ENCODE assay signal across 1 cellular context in genomic region chr9:124852829-124853531, GRCh38.
A peak's percentile ranks its signal among the peaks of the same experiment; 100 is the strongest.
TF ChIP-seq lines count a peak whose summit lies in the region.

TSS of gene WDR38 (plus strand) at chr9:124853460. CDS start at chr9:124853532, 72 bp downstream.

TF ChIP-seq in K562, 482 proteins besides CTCF, POLR2A, EP300 and RAD21 (continued from another document and continues in another):
- no peak for TF ChIP-seq UBTF (IDR thresholded peaks at IDR 0.05; ENCODE audit: borderline replicate concordance in 1 of 2, low read depth in 2 of 2, low read length in 2 of 2)
- TF ChIP-seq RB1 (IDR thresholded peaks at IDR 0.05; ENCODE audit: low read depth): peak; percentile 93
- TF ChIP-seq ZNF668 (CRISPR knock-in tag; IDR thresholded peaks at IDR 0.05): no peak
- no peak for TF ChIP-seq ZFP36 (IDR thresholded peaks at IDR 0.05; ENCODE audit: low read depth, low read length, partially characterized antibody)
- TF ChIP-seq RFX7 (CRISPR knock-in tag; IDR thresholded peaks at IDR 0.05): no peak
- TF ChIP-seq, protein P1, sequence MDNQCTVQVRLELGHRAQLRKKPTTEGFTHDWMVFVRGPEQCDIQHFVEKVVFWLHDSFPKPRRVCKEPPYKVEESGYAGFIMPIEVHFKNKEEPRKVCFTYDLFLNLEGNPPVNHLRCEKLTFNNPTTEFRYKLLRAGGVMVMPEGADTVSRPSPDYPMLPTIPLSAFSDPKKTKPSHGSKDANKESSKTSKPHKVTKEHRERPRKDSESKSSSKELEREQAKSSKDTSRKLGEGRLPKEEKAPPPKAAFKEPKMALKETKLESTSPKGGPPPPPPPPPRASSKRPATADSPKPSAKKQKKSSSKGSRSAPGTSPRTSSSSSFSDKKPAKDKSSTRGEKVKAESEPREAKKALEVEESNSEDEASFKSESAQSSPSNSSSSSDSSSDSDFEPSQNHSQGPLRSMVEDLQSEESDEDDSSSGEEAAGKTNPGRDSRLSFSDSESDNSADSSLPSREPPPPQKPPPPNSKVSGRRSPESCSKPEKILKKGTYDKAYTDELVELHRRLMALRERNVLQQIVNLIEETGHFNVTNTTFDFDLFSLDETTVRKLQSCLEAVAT (IDR thresholded peaks at IDR 0.05): no peak
- no peak for TF ChIP-seq MITF (IDR thresholded peaks at IDR 0.05)
- peak; percentile 62 to 68 for TF ChIP-seq KDM1A (IDR thresholded peaks at IDR 0.05)
- no peak for TF ChIP-seq HMG20B (CRISPR knock-in tag; IDR thresholded peaks at IDR 0.05)
- TF ChIP-seq L3MBTL2 (IDR thresholded peaks at IDR 0.05): 0 out of 2 replicates have a peak, but pooled peaks have one; percentile 53
- TF ChIP-seq ZNF699 (CRISPR knock-in tag; IDR thresholded peaks at IDR 0.05; ENCODE audit: insufficient replicate concordance): no peak
- no peak for TF ChIP-seq HNRNPUL1 (IDR thresholded peaks at IDR 0.05; ENCODE audit: low read length)
- no peak for TF ChIP-seq NR2C2 (CRISPR knock-in tag; IDR thresholded peaks at IDR 0.05)
- TF ChIP-seq NR2C2 (tag; IDR thresholded peaks at IDR 0.05): no peak
- TF ChIP-seq ZNF583 (CRISPR knock-in tag; IDR thresholded peaks at IDR 0.05): 0 out of 2 replicates have a peak, but pooled peaks have one; percentile 24
- peak; percentile 55; the same call in 1 of the 2 replicates for TF ChIP-seq ZBTB7A (IDR thresholded peaks at IDR 0.05; ENCODE audit: borderline replicate concordance, control insufficient read depth, low read depth, low read length)
- TF ChIP-seq BDP1 (IDR thresholded peaks at IDR 0.05; ENCODE audit: insufficient read depth, insufficient read length): no peak
- no peak for TF ChIP-seq TCF7 (IDR thresholded peaks at IDR 0.05; ENCODE audit: borderline replicate concordance)
- TF ChIP-seq, protein P2, sequence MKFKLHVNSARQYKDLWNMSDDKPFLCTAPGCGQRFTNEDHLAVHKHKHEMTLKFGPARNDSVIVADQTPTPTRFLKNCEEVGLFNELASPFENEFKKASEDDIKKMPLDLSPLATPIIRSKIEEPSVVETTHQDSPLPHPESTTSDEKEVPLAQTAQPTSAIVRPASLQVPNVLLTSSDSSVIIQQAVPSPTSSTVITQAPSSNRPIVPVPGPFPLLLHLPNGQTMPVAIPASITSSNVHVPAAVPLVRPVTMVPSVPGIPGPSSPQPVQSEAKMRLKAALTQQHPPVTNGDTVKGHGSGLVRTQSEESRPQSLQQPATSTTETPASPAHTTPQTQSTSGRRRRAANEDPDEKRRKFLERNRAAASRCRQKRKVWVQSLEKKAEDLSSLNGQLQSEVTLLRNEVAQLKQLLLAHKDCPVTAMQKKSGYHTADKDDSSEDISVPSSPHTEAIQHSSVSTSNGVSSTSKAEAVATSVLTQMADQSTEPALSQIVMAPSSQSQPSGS (CRISPR knock-in tag; IDR thresholded peaks at IDR 0.05): no peak
- no peak for TF ChIP-seq EHMT2 (IDR thresholded peaks at IDR 0.05)
- no peak for TF ChIP-seq SP2 (IDR thresholded peaks at IDR 0.05; ENCODE audit: extremely low read depth, low read depth, low read length, poor library complexity, severe bottlenecking)
- no peak for TF ChIP-seq MEF2A (IDR thresholded peaks at IDR 0.05; ENCODE audit: control insufficient read depth, low read depth, low read length)
- 0 out of 2 replicates have a peak, but pooled peaks have one; percentile 5 for TF ChIP-seq MAFK (IDR thresholded peaks at IDR 0.05; ENCODE audit: low read length)
- TF ChIP-seq CHD2 (IDR thresholded peaks at IDR 0.05; ENCODE audit: low read depth, low read length): peak; percentile 31; the same call in 1 of the 2 replicates
- no peak for TF ChIP-seq RBBP5 (IDR thresholded peaks at IDR 0.05; ENCODE audit: borderline replicate concordance, insufficient read depth, low read length, poor library complexity, severe bottlenecking)
- no peak for TF ChIP-seq ZNF77 (CRISPR knock-in tag; IDR thresholded peaks at IDR 0.05)
- TF ChIP-seq CBX3 (IDR thresholded peaks at IDR 0.05; ENCODE audit: borderline replicate concordance in 1 of 2, low read length in 2 of 2): no peak
- no peak for TF ChIP-seq CLOCK (CRISPR knock-in tag; IDR thresholded peaks at IDR 0.05; ENCODE audit: borderline replicate concordance)
- no peak for TF ChIP-seq FOXA3 (CRISPR knock-in tag; conservative IDR thresholded peaks at IDR 0.05 in 1 of 2, IDR thresholded peaks at IDR 0.05 in 1 of 2)
- TF ChIP-seq ZFPM2 (CRISPR knock-in tag; IDR thresholded peaks at IDR 0.05): no peak
- TF ChIP-seq MAFG (tag; conservative IDR thresholded peaks at IDR 0.05): no peak
- no peak for TF ChIP-seq ZFP1 (CRISPR knock-in tag; IDR thresholded peaks at IDR 0.05)
- no peak for TF ChIP-seq ETV1 (tag; conservative IDR thresholded peaks at IDR 0.05; ENCODE audit: low read depth)
- no peak for TF ChIP-seq ARHGAP35 (IDR thresholded peaks at IDR 0.05; ENCODE audit: partially characterized antibody)
- no peak for TF ChIP-seq ZNF23 (CRISPR knock-in tag; IDR thresholded peaks at IDR 0.05)
- peak; percentile 38; the same call in 1 of the 2 replicates for TF ChIP-seq ZNF384 (IDR thresholded peaks at IDR 0.05; ENCODE audit: low read depth, low read length)
- no peak for TF ChIP-seq ZNF584 (CRISPR knock-in tag; IDR thresholded peaks at IDR 0.05; ENCODE audit: low read depth)
- no peak for TF ChIP-seq CREBBP (IDR thresholded peaks at IDR 0.05; ENCODE audit: low read depth, low read length)
- TF ChIP-seq RBM39 (optimal IDR thresholded peaks at IDR 0.05; ENCODE audit: low read depth, low read length): no peak
- no peak for TF ChIP-seq POU5F1 (IDR thresholded peaks at IDR 0.05; ENCODE audit: borderline replicate concordance, low read depth, low read length, partially characterized antibody)
- TF ChIP-seq, protein P3, sequence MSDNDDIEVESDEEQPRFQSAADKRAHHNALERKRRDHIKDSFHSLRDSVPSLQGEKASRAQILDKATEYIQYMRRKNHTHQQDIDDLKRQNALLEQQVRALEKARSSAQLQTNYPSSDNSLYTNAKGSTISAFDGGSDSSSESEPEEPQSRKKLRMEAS (CRISPR knock-in tag; IDR thresholded peaks at IDR 0.05): peak; percentile 75
- TF ChIP-seq HNRNPK (IDR thresholded peaks at IDR 0.05; ENCODE audit: low read depth, low read length, poor library complexity, severe bottlenecking): no peak
- no peak for TF ChIP-seq CAMTA2 (CRISPR knock-in tag; conservative IDR thresholded peaks at IDR 0.05)
- TF ChIP-seq E2F8 (IDR thresholded peaks at IDR 0.05; ENCODE audit: low read depth, partially characterized antibody): no peak
- no peak for TF ChIP-seq IFI16 (CRISPR knock-in tag; IDR thresholded peaks at IDR 0.05)
- no peak for TF ChIP-seq TCFL5 (CRISPR knock-in tag; conservative IDR thresholded peaks at IDR 0.05)
- TF ChIP-seq HMG20A (CRISPR knock-in tag; conservative IDR thresholded peaks at IDR 0.05): no peak
- TF ChIP-seq ZNF311 (CRISPR knock-in tag; IDR thresholded peaks at IDR 0.05): no peak
- no peak for TF ChIP-seq MIER1 (IDR thresholded peaks at IDR 0.05; ENCODE audit: low read depth)
- TF ChIP-seq RBM15 (IDR thresholded peaks at IDR 0.05; ENCODE audit: insufficient read depth, low read length): no peak
- no peak for TF ChIP-seq MCM7 (IDR thresholded peaks at IDR 0.05)
- TF ChIP-seq FOXK2 (conservative IDR thresholded peaks at IDR 0.05 in 1 of 2, IDR thresholded peaks at IDR 0.05 in 1 of 2; ENCODE audit: low read depth in 2 of 2): no peak
- peak in 1 of 2 experiments; percentile 62; a peak in 1 of 4 replicates for TF ChIP-seq HDAC1 (IDR thresholded peaks at IDR 0.05)
- TF ChIP-seq FOXA1 (IDR thresholded peaks at IDR 0.05; ENCODE audit: borderline replicate concordance): no peak
- TF ChIP-seq RBM34 (IDR thresholded peaks at IDR 0.05; ENCODE audit: borderline replicate concordance, insufficient read depth, low read length): no peak
- TF ChIP-seq ZNF644 (tag; IDR thresholded peaks at IDR 0.05; ENCODE audit: low read depth): no peak
- TF ChIP-seq FOXK1 (CRISPR knock-in tag; IDR thresholded peaks at IDR 0.05; ENCODE audit: borderline replicate concordance): no peak
- no peak for TF ChIP-seq ZNF76 (CRISPR knock-in tag; IDR thresholded peaks at IDR 0.05; ENCODE audit: borderline replicate concordance)
- peak; percentile 88; the same call in 1 of the 2 replicates for TF ChIP-seq CTBP1 (IDR thresholded peaks at IDR 0.05; ENCODE audit: borderline replicate concordance)
- peak; percentile 47 for TF ChIP-seq SMAD4 (CRISPR knock-in tag; conservative IDR thresholded peaks at IDR 0.05)
- TF ChIP-seq TSC22D4 (tag; IDR thresholded peaks at IDR 0.05): no peak
- TF ChIP-seq, protein P4, sequence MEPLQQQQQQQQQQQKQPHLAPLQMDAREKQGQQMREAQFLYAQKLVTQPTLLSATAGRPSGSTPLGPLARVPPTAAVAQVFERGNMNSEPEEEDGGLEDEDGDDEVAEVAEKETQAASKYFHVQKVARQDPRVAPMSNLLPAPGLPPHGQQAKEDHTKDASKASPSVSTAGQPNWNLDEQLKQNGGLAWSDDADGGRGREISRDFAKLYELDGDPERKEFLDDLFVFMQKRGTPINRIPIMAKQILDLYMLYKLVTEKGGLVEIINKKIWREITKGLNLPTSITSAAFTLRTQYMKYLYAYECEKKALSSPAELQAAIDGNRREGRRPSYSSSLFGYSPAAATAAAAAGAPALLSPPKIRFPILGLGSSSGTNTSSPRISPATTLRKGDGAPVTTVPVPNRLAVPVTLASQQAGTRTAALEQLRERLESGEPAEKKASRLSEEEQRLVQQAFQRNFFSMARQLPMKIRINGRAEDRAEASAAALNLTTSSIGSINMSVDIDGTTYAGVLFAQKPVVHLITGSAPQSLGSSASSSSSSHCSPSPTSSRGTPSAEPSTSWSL (CRISPR knock-in tag; IDR thresholded peaks at IDR 0.05; ENCODE audit: borderline replicate concordance): no peak; the same call in 1 of the 2 replicates
